8 cellular contexts compared by ENCODE assay signal in genomic region chr6:5422321-5422915, GRCh38.
A peak's percentile ranks its signal among the peaks of the same experiment; 100 is the strongest.
DNase-seq lines count a peak whose midpoint lies in the region; ATAC-seq and TF ChIP-seq lines count a peak whose summit lies in the region.

No MANE protein-coding gene starts in this region.

- H3K79me2 ChIP-seq in DOHH2 (ENCODE audit: control insufficient read depth, low read length) = no peaks in the 10 kb centered on the region
- no peaks in the 10 kb centered on the region for H3K79me2 ChIP-seq in SU-DHL-6 (ENCODE audit: insufficient read depth, low read length)

- H3K9ac ChIP-seq in SU-DHL-6 (ENCODE audit: low read length) = no peak overlapping the region

- WGBS in heart left ventricle, 4 donors = 68 to 80% (median 74%) methylated on average over 5 of the region's 5 CpGs

- H3K4me3 ChIP-seq in DOHH2 (ENCODE audit: low read length) = no peak overlapping the region
- no peak overlapping the region for H3K4me3 ChIP-seq in SU-DHL-6 (ENCODE audit: insufficient read depth, low read length, poor library complexity, severe bottlenecking)
- no peak overlapping the region for H3K4me3 ChIP-seq in heart left ventricle

- H3K9me3 ChIP-seq in DOHH2 (ENCODE audit: control insufficient read depth, insufficient read depth, low read length) (no peaks in the 10 kb centered on the region), SU-DHL-6 (ENCODE audit: insufficient read depth, low read length) (no peaks in the 10 kb centered on the region), heart left ventricle (peaks cover 0 to 6% (median 0%) of the 10 kb centered on the region in 12 donors)

- H3K27me3 ChIP-seq in DOHH2 (ENCODE audit: control insufficient read depth, low read length) (no peaks in the 10 kb centered on the region), SU-DHL-6 (ENCODE audit: low read length) (no peaks in the 10 kb centered on the region), heart left ventricle (no peaks in the 10 kb centered on the region)

- H3K9me2 ChIP-seq in DOHH2 (replicated peaks; ENCODE audit: control insufficient read depth, low read length) (no peaks in the 10 kb centered on the region), SU-DHL-6 (replicated peaks; ENCODE audit: insufficient read depth, low read length) (no peaks in the 10 kb centered on the region)

- no peaks in the 10 kb centered on the region for H3K36me3 ChIP-seq in DOHH2 (ENCODE audit: control insufficient read depth, low read length)
- H3K36me3 ChIP-seq in SU-DHL-6 (ENCODE audit: low read length) = no peaks in the 10 kb centered on the region
- H3K36me3 ChIP-seq in heart left ventricle = no peaks in the 10 kb centered on the region

- H3K4me1 ChIP-seq in DOHH2 (ENCODE audit: control insufficient read depth, low read length) (no peaks in the 10 kb centered on the region), heart left ventricle (no peaks in the 10 kb centered on the region)

- intact Hi-C loops in heart left ventricle (cut with DNase I) = no loop called here

- no peak for TF ChIP-seq POLR2A in heart left ventricle (IDR thresholded peaks at IDR 0.05)

- DNase-seq in HPDE6-E6E7 (ENCODE audit: extremely low spot score) = peak; percentile 25
- no peak for DNase-seq in heart left ventricle

- peak; percentile 58 for TF ChIP-seq CTCF in DOHH2 (IDR thresholded peaks at IDR 0.05; ENCODE audit: low read depth, low read length, poor library complexity, severe bottlenecking)
- peak; percentile 37 for TF ChIP-seq CTCF in SU-DHL-6 (IDR thresholded peaks at IDR 0.05; ENCODE audit: insufficient read depth, low read length, poor library complexity, severe bottlenecking)
- TF ChIP-seq CTCF in heart left ventricle (IDR thresholded peaks at IDR 0.05) = peak in 11 of 12 donors; percentile 10 to 50 (median 39)

- no peak overlapping the region for H2AFZ ChIP-seq in SU-DHL-6 (ENCODE audit: low read depth, low read length, severe bottlenecking)

- H4K20me1 ChIP-seq in DOHH2 (ENCODE audit: control insufficient read depth, insufficient read depth, low read depth, low read length) (no peaks in the 10 kb centered on the region; the same call in 1 of the 2 replicates), SU-DHL-6 (ENCODE audit: low read depth, low read length) (no peaks in the 10 kb centered on the region)

- H3K27ac ChIP-seq in DOHH2 (ENCODE audit: low read depth, low read length) (no peak overlapping the region), SU-DHL-6 (ENCODE audit: low read depth, low read length) (no peak overlapping the region), heart left ventricle (no peak overlapping the region)

- H3K4me2 ChIP-seq in DOHH2 (ENCODE audit: low read length) = no peak overlapping the region
- H3K4me2 ChIP-seq in SU-DHL-6 (ENCODE audit: low read depth, low read length, poor library complexity, severe bottlenecking) = no peak overlapping the region

- ATAC-seq in heart left ventricle = peak in 3 of 4 donors; percentile 67 to 86 (median 79)
- ATAC-seq in GM18858 (IDR thresholded peaks at IDR 0.05; ENCODE audit: unreplicated experiment) = no peak
- ATAC-seq in GM19035 (IDR thresholded peaks at IDR 0.05; ENCODE audit: unreplicated experiment) = no peak
- no peak for ATAC-seq in GM21528 (IDR thresholded peaks at IDR 0.05; ENCODE audit: low FRiP score, unreplicated experiment)
- ATAC-seq in GM18519 (IDR thresholded peaks at IDR 0.05; ENCODE audit: low FRiP score, unreplicated experiment) = no peak

- no peaks in the 10 kb centered on the region for H3F3A ChIP-seq in DOHH2 (ENCODE audit: control insufficient read depth, insufficient read depth)
- H3F3A ChIP-seq in SU-DHL-6 (ENCODE audit: insufficient read depth) = no peaks in the 10 kb centered on the region

Comparison
In these comparisons a context has a peak if more than half of its experiments do, and no peak if none do; other contexts are left out.
1. ATAC-seq: peak in heart left ventricle (3 of 4); none in GM18858 (single experiment), GM19035 (single experiment), GM21528 (single experiment) and GM18519 (single experiment).
2. Peak in every context shown above with its lines, with median percentiles within 50 percentile points of each other: CTCF ChIP-seq.